Comparison of ENCODE assay signal across 16 cellular contexts in genomic region chr4:57065730-57066482, GRCh38. TPM values are rescaled to one million over a fixed set of nuclear protein-coding genes. Genes with fewer than 3 reads are reported as not detected.
DNase-seq lines count a peak whose midpoint lies in the region; ATAC-seq and TF ChIP-seq lines count a peak whose summit lies in the region.
"Had no signal": no experiment of that assay in that cellular context is flagged by ENCODE, and none has a peak within 500 bp of the region (broad histone marks: within the 10 kb centered on the region; RNA-seq: fewer than 3 reads in every experiment).

No MANE protein-coding gene starts in this region.

- H3K9me3 ChIP-seq in Peyer's patch (no peaks in the 10 kb centered on the region), duodenal mucosa (ENCODE audit: control insufficient read depth in 1 of 2, low read length in 2 of 2) (no peaks in the 10 kb centered on the region), tibial nerve (no peaks in the 10 kb centered on the region)

- H3K36me3 ChIP-seq in Peyer's patch = no peaks in the 10 kb centered on the region
- no peaks in the 10 kb centered on the region for H3K36me3 ChIP-seq in duodenal mucosa (ENCODE audit: control insufficient read depth in 1 of 2, insufficient read depth in 2 of 2, low read length in 2 of 2)
- H3K36me3 ChIP-seq in tibial nerve = no peaks in the 10 kb centered on the region

- H3K9me3 Mint-ChIP-seq in nephron = no peaks in the 10 kb centered on the region
- no peaks in the 10 kb centered on the region for H3K9me3 Mint-ChIP-seq in stimulated activated naive CD8-positive, alpha-beta T cell treated with anti-CD3 and anti-CD28 coated beads, Interleukin-15, amount 100 ng/mL, for 72 hours
- H3K9me3 Mint-ChIP-seq: WTC11 had no signal

- ATAC-seq in HG02642 (IDR thresholded peaks at IDR 0.05; ENCODE audit: poor library complexity, unreplicated experiment) = no peak
- no peak for ATAC-seq in stimulated activated naive CD8-positive, alpha-beta T cell treated with anti-CD3 and anti-CD28 coated beads, Interleukin-15, amount 100 ng/mL, for 72 hours
- ATAC-seq: GM12878, left colon, WTC11 had no signal

- no peak for TF ChIP-seq POLR2A in Peyer's patch (IDR thresholded peaks at IDR 0.05)
- TF ChIP-seq POLR2A in tibial nerve (IDR thresholded peaks at IDR 0.05) = no peak

- TF ChIP-seq EP300 in tibial nerve (IDR thresholded peaks at IDR 0.05) = no peak

- no peaks in the 10 kb centered on the region for H3K27me3 Mint-ChIP-seq in nephron (ENCODE audit: low read depth)
- H3K27me3 Mint-ChIP-seq in stimulated activated naive CD8-positive, alpha-beta T cell treated with anti-CD3 and anti-CD28 coated beads, Interleukin-15, amount 100 ng/mL, for 72 hours = no peaks in the 10 kb centered on the region
- H3K27me3 Mint-ChIP-seq: progenitor cell of endocrine pancreas had no signal

- H3K9ac ChIP-seq in duodenal mucosa (ENCODE audit: low read depth in 1 of 2, low read length in 2 of 2) = no peak overlapping the region

- H3K27ac ChIP-seq in Peyer's patch (peak overlapping the region; percentile 42 to 81 (median 58)), duodenal mucosa (ENCODE audit: low read depth, low read length) (peak overlapping the region; percentile 17), tibial nerve (peak overlapping the region in 3 of 4 donors; percentile 42 to 79 (median 63))
- H3K27ac ChIP-seq: foreskin keratinocyte had no signal

- H3K4me1 ChIP-seq in Peyer's patch = peaks cover 0 to 15% (median 0%) of the 10 kb centered on the region in 4 donors
- H3K4me1 ChIP-seq in duodenal mucosa (ENCODE audit: control insufficient read depth in 1 of 2, insufficient read depth in 2 of 2, low read length in 2 of 2) = peaks cover 0 to 5% of the 10 kb centered on the region in 2 donors
- H3K4me1 ChIP-seq in tibial nerve = peaks cover 0 to 82% (median 22%) of the 10 kb centered on the region in 4 donors

- H3K4me3 Mint-ChIP-seq in nephron = no peak overlapping the region
- H3K4me3 Mint-ChIP-seq in stimulated activated naive CD8-positive, alpha-beta T cell treated with anti-CD3 and anti-CD28 coated beads, Interleukin-15, amount 100 ng/mL, for 72 hours = no peak overlapping the region
- H3K4me3 Mint-ChIP-seq: WTC11 had no signal

- peaks cover 16% of the 10 kb centered on the region for H3K36me3 Mint-ChIP-seq in nephron (ENCODE audit: low read depth)
- H3K36me3 Mint-ChIP-seq: WTC11 had no signal

- peaks cover 40% of the 10 kb centered on the region for H3K4me1 Mint-ChIP-seq in nephron
- no peaks in the 10 kb centered on the region for H3K4me1 Mint-ChIP-seq in stimulated activated naive CD8-positive, alpha-beta T cell treated with anti-CD3 and anti-CD28 coated beads, Interleukin-15, amount 100 ng/mL, for 72 hours

- TF ChIP-seq CTCF in Peyer's patch (IDR thresholded peaks at IDR 0.05) = no peak
- TF ChIP-seq CTCF in nephron (IDR thresholded peaks at IDR 0.05; ENCODE audit: unreplicated experiment in 3 of 3) = no peak
- TF ChIP-seq CTCF in tibial nerve (IDR thresholded peaks at IDR 0.05) = no peak

- H3K27ac Mint-ChIP-seq in nephron = peak overlapping the region in 2 of 3 experiments; percentile 90 to 93
- no peak overlapping the region for H3K27ac Mint-ChIP-seq in stimulated activated naive CD8-positive, alpha-beta T cell treated with anti-CD3 and anti-CD28 coated beads, Interleukin-15, amount 100 ng/mL, for 72 hours
- H3K27ac Mint-ChIP-seq: progenitor cell of endocrine pancreas, WTC11 had no signal

- H3K4me3 ChIP-seq in Peyer's patch (no peak overlapping the region), duodenal mucosa (ENCODE audit: low read depth in 1 of 2, low read length in 2 of 2) (no peak overlapping the region), tibial nerve (no peak overlapping the region)
- H3K4me3 ChIP-seq: GM12878 had no signal

- no peak for DNase-seq in Peyer's patch
- no peak for DNase-seq in tibial nerve (ENCODE audit: low spot score in 2 of 2)
- DNase-seq in HPDE6-E6E7 (ENCODE audit: extremely low spot score) = no peak
- DNase-seq in stimulated activated naive CD8-positive, alpha-beta T cell treated with anti-CD3 and anti-CD28 coated beads, Interleukin-15, amount 100 ng/mL, for 72 hours = no peak
- DNase-seq: activated T-cell treated with anti-CD3 and anti-CD28 coated beads, Interleukin-2, amount 50 U/mL, for 48 hours; caudate nucleus; DMS 273 treated with DMSO at 0.1 percent for 48 hours; foreskin keratinocyte; H7 had no signal

- H3K27me3 ChIP-seq in Peyer's patch (no peaks in the 10 kb centered on the region), duodenal mucosa (ENCODE audit: control insufficient read depth in 1 of 2, insufficient read depth in 2 of 2, low read length in 2 of 2) (no peaks in the 10 kb centered on the region), tibial nerve (no peaks in the 10 kb centered on the region)
- H3K27me3 ChIP-seq: foreskin keratinocyte had no signal

- whole genome bisulfite sequencing in tibial nerve, 2 donors = 68 to 72% methylated on average over 5 of the region's 5 CpGs

RNA-seq across cellular contexts. Expression of gene IGFBP7, which starts 44.3 kb away (rescaled TPM):
- total RNA-seq in Peyer's patch = 10 to 100 TPM; 37.1 to 92.1 (median 79.1) TPM
- total RNA-seq in tibial nerve = 1,000 to 10,000 TPM; 1,415 to 3,184 (median 2,179) TPM

Comparison
In these comparisons a context has a peak if more than half of its experiments do, and no peak if none do; other contexts are left out.
1. H3K27ac Mint-ChIP-seq: peak in nephron (2 of 3); none in stimulated activated naive CD8-positive, alpha-beta T cell treated with anti-CD3 and anti-CD28 coated beads, Interleukin-15, amount 100 ng/mL, for 72 hours (0 of 2).
2. RNA of gene IGFBP7, which starts 44.3 kb away (total RNA-seq): 1,415 to 3,184 TPM in tibial nerve; 37.1 to 92.1 TPM in Peyer's patch; every median in the first group is over 10 times any median in the second.
3. Peak in every context shown above with its lines, with median percentiles within 50 percentile points of each other: H3K27ac ChIP-seq.